Comparison of ENCODE assay signal across 19 cellular contexts in genomic region chr11:35063453-35063852, GRCh38.
A peak's percentile ranks its signal among the peaks of the same experiment; 100 is the strongest.
DNase-seq lines count a peak whose midpoint lies in the region; ATAC-seq and TF ChIP-seq lines count a peak whose summit lies in the region.
"Had no signal": no experiment of that assay in that cellular context is flagged by ENCODE, and none has a peak within 500 bp of the region (broad histone marks: within the 10 kb centered on the region; RNA-seq: fewer than 3 reads in every experiment).

No MANE protein-coding gene starts in this region.

- peak overlapping the region in 1 of 2 experiments; percentile 72; a peak in 2 of 4 replicates for H3K27ac ChIP-seq in SK-N-SH (ENCODE audit: low read depth in 2 of 2, low read length in 1 of 2)
- H3K27ac ChIP-seq in vagina, result peak overlapping the region; percentile 76
- H3K27ac ChIP-seq: HL-60 had no signal

- peak overlapping the region; percentile 64; the same call in 1 of the 2 replicates for H3K4me2 ChIP-seq in SK-N-SH

- H3K4me1 ChIP-seq in SK-N-SH (ENCODE audit: control insufficient read depth in 1 of 2, insufficient read depth in 2 of 2, low read depth in 1 of 2, low read length in 1 of 2), result peaks cover 12% of the 10 kb centered on the region in 2 experiments; a peak in 3 of 4 replicates
- H3K4me1 ChIP-seq in adipocyte (ENCODE audit: control insufficient read depth, insufficient read depth, low read length), result peaks cover 25% of the 10 kb centered on the region
- H3K4me1 ChIP-seq in vagina, result peaks cover 57% of the 10 kb centered on the region

- H4K20me1 ChIP-seq in SK-N-SH (ENCODE audit: insufficient read depth), result no peaks in the 10 kb centered on the region

- TF ChIP-seq EP300 in SK-N-SH (IDR thresholded peaks at IDR 0.05; ENCODE audit: borderline replicate concordance in 1 of 2, low read depth in 1 of 2, low read length in 1 of 2), result no peak

- no peak overlapping the region for H3K4me3 ChIP-seq in SK-N-SH (ENCODE audit: low read depth in 2 of 2, low read length in 1 of 2)
- no peak overlapping the region for H3K4me3 ChIP-seq in adipocyte (ENCODE audit: low read length)
- no peak overlapping the region for H3K4me3 ChIP-seq in vagina

- TF ChIP-seq POLR2A in vagina (IDR thresholded peaks at IDR 0.05), result no peak

- no peaks in the 10 kb centered on the region for H3K79me2 ChIP-seq in SK-N-SH (ENCODE audit: insufficient read depth)

- H3K9me2 ChIP-seq in SK-N-SH, result no peaks in the 10 kb centered on the region

- 90% methylated on average over 5 of the region's 5 CpGs for WGBS in SK-N-SH (ENCODE audit: low lambda C conversion rate)

- H2AFZ ChIP-seq in SK-N-SH (ENCODE audit: low read depth), result 0 out of 2 replicates have a peak overlapping the region, but pooled peaks have one; percentile 47

- CTCF ChIA-PET in SK-N-SH (lab: Yijun Ruan, JAX), result interaction anchor here (1.2 to 2.2 kb wide), 3 partner anchors 26 to 242 kb away, joined by 3 to 4 read pairs (median 3); no protein-coding TSS in a partner anchor

- H3K9me3 ChIP-seq in SK-N-SH, result no peaks in the 10 kb centered on the region
- no peaks in the 10 kb centered on the region for H3K9me3 ChIP-seq in adipocyte (ENCODE audit: control insufficient read depth, low read length)
- no peaks in the 10 kb centered on the region for H3K9me3 ChIP-seq in vagina

- no peak for ATAC-seq in SK-N-SH treated with all-trans-retinoic acid at 6 μM for 48 hours
- ATAC-seq in HG02642 (IDR thresholded peaks at IDR 0.05; ENCODE audit: poor library complexity, unreplicated experiment), result no peak
- no peak for ATAC-seq in GM21447 (IDR thresholded peaks at IDR 0.05; ENCODE audit: unreplicated experiment)

- H3K9ac ChIP-seq in SK-N-SH, result no peak overlapping the region
- peak overlapping the region; percentile 56 for H3K9ac ChIP-seq in adipocyte (ENCODE audit: low read length)

- H3K36me3 ChIP-seq in SK-N-SH (replicated peaks in 1 of 2; ENCODE audit: control insufficient read depth in 1 of 2, insufficient read depth in 2 of 2, low read length in 1 of 2), result no peaks in the 10 kb centered on the region
- H3K36me3 ChIP-seq in adipocyte (ENCODE audit: control insufficient read depth, insufficient read depth, low read length, severe bottlenecking), result no peaks in the 10 kb centered on the region
- H3K36me3 ChIP-seq in vagina, result no peaks in the 10 kb centered on the region

- DNase-seq in SK-N-SH, result no peak
- DNase-seq in NOMO-1 treated with dmso at 0.1 percent for 144 hours (lab: John Stamatoyannopoulos, UW; ENCODE audit: unreplicated experiment), result peak; percentile 28
- no peak for DNase-seq in adipocyte (ENCODE audit: low read depth)
- DNase-seq in vagina (ENCODE audit: extremely low spot score in 2 of 2), result no peak
- no peak for DNase-seq in NCI-H82 treated with DMSO at 0.1 percent for 48 hours (lab: John Stamatoyannopoulos, UW; ENCODE audit: unreplicated experiment)
- DNase-seq: 8988T, C1 segment of cervical spinal cord, COR-L47, DMS153, HCEC 1CT, KG1, NCI-H1930, NCI-H2171, NCI-H446 treated with DMSO at 0.1 percent for 48 hours, NCI-H774 had no signal

- H3K27me3 ChIP-seq in SK-N-SH (ENCODE audit: insufficient read depth) (no peaks in the 10 kb centered on the region), adipocyte (replicated peaks; ENCODE audit: control insufficient read depth, insufficient read depth, low read length) (no peaks in the 10 kb centered on the region), vagina (no peaks in the 10 kb centered on the region)

- TF ChIP-seq RAD21 in SK-N-SH (IDR thresholded peaks at IDR 0.05; ENCODE audit: low read length), result no peak

- intact Hi-C loops in vagina (cut with DNase I), result no loop called here

- H3F3A ChIP-seq in SK-N-SH (replicated peaks; ENCODE audit: insufficient read depth), result peaks cover 8% of the 10 kb centered on the region

- TF ChIP-seq CTCF in SK-N-SH (IDR thresholded peaks at IDR 0.05) (no peak), vagina (IDR thresholded peaks at IDR 0.05) (no peak)

- POLR2A ChIA-PET in SK-N-SH (lab: Yijun Ruan, JAX), result no interaction called here

TF ChIP-seq in SK-N-SH, 30 proteins besides CTCF, POLR2A, EP300 and RAD21:
- no peak for TF ChIP-seq TEAD4 (IDR thresholded peaks at IDR 0.05; ENCODE audit: borderline replicate concordance, insufficient read depth)
- TF ChIP-seq ZBTB33 (IDR thresholded peaks at IDR 0.05; ENCODE audit: borderline replicate concordance, low read depth), result no peak
- TF ChIP-seq FOSL2 (IDR thresholded peaks at IDR 0.05; ENCODE audit: borderline replicate concordance, low read depth), result no peak
- TF ChIP-seq USF2 (IDR thresholded peaks at IDR 0.05; ENCODE audit: borderline replicate concordance, low read depth, low read length), result no peak
- TF ChIP-seq CHD2 (IDR thresholded peaks at IDR 0.05; ENCODE audit: low read length, partially characterized antibody), result no peak
- no peak for TF ChIP-seq YY1 (IDR thresholded peaks at IDR 0.05; ENCODE audit: low read depth)
- no peak for TF ChIP-seq RXRA (IDR thresholded peaks at IDR 0.05; ENCODE audit: borderline replicate concordance, low read depth)
- no peak for TF ChIP-seq EZH2phosphoT487 (IDR thresholded peaks at IDR 0.05; ENCODE audit: borderline replicate concordance, low read depth)
- no peak for TF ChIP-seq ELF1 (IDR thresholded peaks at IDR 0.05)
- TF ChIP-seq MAX (IDR thresholded peaks at IDR 0.05; ENCODE audit: low read depth), result no peak
- TF ChIP-seq FOXM1 (IDR thresholded peaks at IDR 0.05; ENCODE audit: low read depth), result no peak

TF ChIP-seq in SK-N-SH treated with all-trans-retinoic acid at 6 μM for 48 hours, 23 proteins besides CTCF, POLR2A, EP300 and RAD21:
- no peak for TF ChIP-seq PPARA (CRISPR knock-in tag; IDR thresholded peaks at IDR 0.05; ENCODE audit: borderline replicate concordance)
- no peak for TF ChIP-seq ZNF70 (CRISPR knock-in tag; IDR thresholded peaks at IDR 0.05)
- TF ChIP-seq OSR1 (CRISPR knock-in tag; IDR thresholded peaks at IDR 0.05), result no peak
- no peak for TF ChIP-seq POU6F1 (CRISPR knock-in tag; IDR thresholded peaks at IDR 0.05; ENCODE audit: borderline replicate concordance, low read depth)
